In the genomic region with DNA sequence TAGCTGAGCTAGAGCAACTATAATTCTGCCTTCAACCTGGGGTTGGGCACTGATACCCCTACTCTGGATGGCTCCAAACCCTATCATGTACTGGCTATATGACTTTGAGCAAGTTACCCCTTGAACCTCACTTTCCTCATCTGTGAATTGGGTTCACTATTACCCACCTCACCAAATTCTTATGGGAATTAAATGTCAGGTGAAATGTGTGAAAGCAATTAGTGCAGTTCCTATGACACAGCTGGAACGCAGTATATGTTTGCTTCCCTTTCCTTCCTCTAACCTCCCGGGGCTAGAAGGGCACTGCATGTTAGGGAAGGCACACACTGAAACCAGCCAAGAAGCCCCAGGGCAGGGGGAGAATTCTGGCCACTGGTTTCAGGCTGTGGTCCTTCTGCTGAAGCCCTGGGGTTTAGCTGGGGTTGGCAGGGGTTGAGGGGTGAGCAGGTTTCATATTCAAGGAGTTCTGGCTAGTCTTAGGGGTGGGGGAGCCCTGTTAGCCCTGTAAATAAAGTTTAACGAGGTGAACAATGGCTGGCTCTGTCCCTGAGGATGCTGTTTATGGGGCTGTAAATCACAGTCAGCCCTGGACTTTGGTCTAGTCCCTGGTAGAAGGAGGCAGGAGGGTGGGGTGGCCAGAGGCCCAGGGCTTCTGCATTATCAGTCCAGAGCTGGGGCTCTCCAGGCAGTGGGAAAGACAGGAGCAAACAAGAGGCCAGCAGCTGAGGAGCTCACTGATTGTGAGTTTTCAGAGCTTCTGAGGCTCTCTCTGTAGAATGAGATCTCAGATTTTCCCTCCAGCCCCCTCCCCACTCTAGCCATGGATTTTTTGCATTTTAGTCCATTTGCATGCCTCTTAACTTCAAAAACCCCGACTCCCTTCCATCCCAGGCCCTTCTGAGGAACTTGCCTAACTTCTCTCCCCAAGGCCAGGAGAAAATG, we compare ENCODE assay signal across 15 cellular contexts. TPM values are rescaled to one million over a fixed set of nuclear protein-coding genes. Genes with fewer than 3 reads are reported as not detected.
DNase-seq lines count a peak whose midpoint lies in the region; ATAC-seq, FAIRE-seq and TF ChIP-seq lines count a peak whose summit lies in the region.
"Had no signal": no experiment of that assay in that cellular context is flagged by ENCODE, and none has a peak within 500 bp of the region (broad histone marks: within the 10 kb centered on the region; RNA-seq: fewer than 3 reads in every experiment).

No MANE protein-coding gene starts in this region.

- H3K36me3 ChIP-seq in hepatocyte (replicated peaks; ENCODE audit: insufficient read depth, low read depth) (no peaks in the 10 kb centered on the region), psoas muscle (ENCODE audit: insufficient read depth in 1 of 2, low read depth in 1 of 2) (peaks cover 0 to 50% of the 10 kb centered on the region in 2 donors)

- TF ChIP-seq EP300 in A549 (IDR thresholded peaks at IDR 0.05): no peak

- H3K79me2 ChIP-seq in hepatocyte: peaks cover 29% of the 10 kb centered on the region

- H3K4me1 ChIP-seq in A549 (peaks cover 76% of the 10 kb centered on the region), hepatocyte (ENCODE audit: insufficient read depth) (peaks cover 85% of the 10 kb centered on the region), psoas muscle (peaks cover 96% of the 10 kb centered on the region)
- H3K4me1 ChIP-seq: right lobe of liver had no signal

- POLR2A ChIA-PET in A549 (lab: Yijun Ruan, JAX): no interaction called here

- H3K27ac ChIP-seq in A549 (peak overlapping the region; percentile 61 to 96), hepatocyte (peak overlapping the region; percentile 95), psoas muscle (peak overlapping the region; percentile 94)

- TF ChIP-seq CTCF in A549 (IDR thresholded peaks at IDR 0.05) (no peak), hepatocyte (IDR thresholded peaks at IDR 0.05; ENCODE audit: poor library complexity) (no peak), psoas muscle (IDR thresholded peaks at IDR 0.05) (no peak)

- WGBS in A549 (ENCODE audit: missing lambda C conversion rate): 38% methylated on average over 4 of the region's 4 CpGs
- 38% methylated on average over 4 of the region's 4 CpGs for WGBS in hepatocyte (ENCODE audit: low lambda C conversion rate, missing lambda C conversion rate)
- WGBS in psoas muscle, 3 donors: 40 to 63% (median 51%) methylated on average over 4 of the region's 4 CpGs

- no peaks in the 10 kb centered on the region for H3K9me2 ChIP-seq in hepatocyte (replicated peaks; ENCODE audit: insufficient read depth)

- TF ChIP-seq RAD21 in A549 (conservative IDR thresholded peaks at IDR 0.05 in 1 of 2, IDR thresholded peaks at IDR 0.05 in 1 of 2): no peak

- H3K9me3 ChIP-seq in A549: no peaks in the 10 kb centered on the region
- H3K9me3 ChIP-seq in hepatocyte (ENCODE audit: low read depth): no peaks in the 10 kb centered on the region
- no peaks in the 10 kb centered on the region for H3K9me3 ChIP-seq in psoas muscle
- H3K9me3 ChIP-seq: right lobe of liver had no signal

- no peaks in the 10 kb centered on the region for H3K27me3 ChIP-seq in hepatocyte
- H3K27me3 ChIP-seq in psoas muscle (ENCODE audit: insufficient read depth in 3 of 3, low read length in 2 of 3): no peaks in the 10 kb centered on the region
- H3K27me3 ChIP-seq: right lobe of liver had no signal

- DNase-seq in A549 (ENCODE audit: low read depth in 1 of 2, low spot score in 1 of 2) (peak in 1 of 2 experiments; percentile 65), NCI-H526 (lab: John Stamatoyannopoulos, UW) (peak; percentile 67 to 71), hepatocyte (ENCODE audit: low spot score) (peak; percentile 89), psoas muscle (no peak)
- DNase-seq: activated CD4-positive, CD25-positive, alpha-beta regulatory T cell treated with anti-CD3 and anti-CD28 coated beads, Interleukin-2, amount 50 U/mL, for 72 hours; DND-41; mesendoderm; NCI-H2081; right lobe of liver had no signal

- intact Hi-C loops in psoas muscle (cut with DNase I): loop anchor here in 1 of 2 donors (2.0 kb wide), 1 partner anchor 13 kb away; no protein-coding TSS in a partner anchor

- H3K4me3 ChIP-seq in A549: no peak overlapping the region
- H3K4me3 ChIP-seq in hepatocyte: no peak overlapping the region
- H3K4me3 ChIP-seq in psoas muscle: no peak overlapping the region
- H3K4me3 ChIP-seq: right lobe of liver had no signal

- H4K20me1 ChIP-seq in hepatocyte (ENCODE audit: insufficient read depth, poor library complexity, severe bottlenecking): no peaks in the 10 kb centered on the region

- TF ChIP-seq POLR2A in A549 (IDR thresholded peaks at IDR 0.05; ENCODE audit: low read length): no peak

- H3K4me2 ChIP-seq in A549 (peak overlapping the region; percentile 60), hepatocyte (peak overlapping the region; percentile 89)

- ATAC-seq in A549 (peak in 1 of 2 experiments; percentile 69; a peak in 3 of 6 replicates), psoas muscle (no peak), GM19351 (IDR thresholded peaks at IDR 0.05; ENCODE audit: unreplicated experiment) (no peak), GM19324 (IDR thresholded peaks at IDR 0.05; ENCODE audit: low FRiP score, unreplicated experiment) (no peak), GM21528 (IDR thresholded peaks at IDR 0.05; ENCODE audit: low FRiP score, unreplicated experiment) (no peak), GM18909 (IDR thresholded peaks at IDR 0.05; ENCODE audit: poor library complexity, unreplicated experiment) (no peak)

- no peak overlapping the region for H2AFZ ChIP-seq in hepatocyte

- CTCF ChIA-PET in A549 (lab: Yijun Ruan, JAX): interaction anchor here (0.8 to 3.6 kb wide), 9 partner anchors 10 to 230 kb away, joined by 3 to 27 read pairs (median 3); no protein-coding TSS in a partner anchor

- FAIRE-seq in A549 (lab: Jason Lieb, UNC): no peak
- FAIRE-seq: endometrium had no signal

TF ChIP-seq in A549, 52 proteins besides CTCF, POLR2A, EP300 and RAD21:
- TF ChIP-seq KDM1A (IDR thresholded peaks at IDR 0.05; ENCODE audit: low read depth) (peak; percentile 98), JUN (IDR thresholded peaks at IDR 0.05) (peak in 1 of 2 experiments; percentile 23; a peak in 1 of 5 replicates), GATA3 (IDR thresholded peaks at IDR 0.05; ENCODE audit: borderline replicate concordance) (no peak), HDAC2 (IDR thresholded peaks at IDR 0.05) (peak; percentile 95)
- TF ChIP-seq, protein P1, sequence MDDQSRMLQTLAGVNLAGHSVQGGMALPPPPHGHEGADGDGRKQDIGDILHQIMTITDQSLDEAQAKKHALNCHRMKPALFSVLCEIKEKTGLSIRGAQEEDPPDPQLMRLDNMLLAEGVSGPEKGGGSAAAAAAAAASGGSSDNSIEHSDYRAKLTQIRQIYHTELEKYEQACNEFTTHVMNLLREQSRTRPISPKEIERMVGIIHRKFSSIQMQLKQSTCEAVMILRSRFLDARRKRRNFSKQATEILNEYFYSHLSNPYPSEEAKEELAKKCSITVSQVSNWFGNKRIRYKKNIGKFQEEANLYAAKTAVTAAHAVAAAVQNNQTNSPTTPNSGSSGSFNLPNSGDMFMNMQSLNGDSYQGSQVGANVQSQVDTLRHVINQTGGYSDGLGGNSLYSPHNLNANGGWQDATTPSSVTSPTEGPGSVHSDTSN (IDR thresholded peaks at IDR 0.05): 0 out of 2 replicates have a peak, but pooled peaks have one; percentile 26

RNA-seq across cellular contexts. Expression of a gene that starts 8.0 kb away (rescaled TPM):
- polyA plus RNA-seq in A549 (2011; rRNA removed): 30.0 and 42.9 TPM in 2 replicates
- polyA plus RNA-seq in A549 (2012; cell fraction: cytosol; rRNA removed): 67.6 and 81.3 TPM in 2 replicates
- polyA plus RNA-seq in A549 (2012; cell fraction: nucleus; rRNA removed): 257 and 275 TPM in 2 replicates
- 64.5 to 99.1 TPM (median 82.4 TPM) in 3 replicates for polyA plus RNA-seq in A549 (2017; fragmentation: RNase III; extraction: RNeasy Plus Mini Kit Qiagen cat#74134 plus additional on column Dnase treatment)
- 83.0 and 96.8 TPM in 2 replicates for polyA minus RNA-seq in A549 (2011; rRNA and poly(A)+ RNA removed)
- total RNA-seq in hepatocyte: 278 and 339 TPM in 2 replicates
- 270 and 281 TPM in 2 replicates for polyA plus RNA-seq in hepatocyte
- 100 to 1,000 TPM in 2 of 4 donors, 10 to 100 TPM in 2; 45.6 to 159 (median 111) TPM for total RNA-seq in psoas muscle
- polyA plus RNA-seq in psoas muscle: 100 to 1,000 TPM in 2 of 3 donors, 10 to 100 TPM in 1; 76.1 to 209 (median 186) TPM
- polyA plus RNA-seq: IgD-negative memory B cell had no signal

Comparison
In these comparisons a context has a peak if more than half of its experiments do, and no peak if none do; other contexts are left out.
1. DNase-seq: peak in NCI-H526 (2 of 2) and hepatocyte (single experiment); none in psoas muscle (0 of 2).
2. Peak in every context shown above with its lines, with median percentiles within 50 percentile points of each other: H3K27ac ChIP-seq.